ENCODE assay signal across 1 cellular context in genomic region chr3:194504146-194504545, GRCh38.
TF ChIP-seq lines count a peak whose summit lies in the region.

No MANE protein-coding gene starts in this region.

TF ChIP-seq in IMR-90, 13 proteins besides CTCF, POLR2A, EP300 and RAD21 (continued from another document):
- TF ChIP-seq ELK1 (IDR thresholded peaks at IDR 0.05; ENCODE audit: borderline replicate concordance, low read depth, low read length), result no peak
- no peak for TF ChIP-seq FOS (IDR thresholded peaks at IDR 0.05; ENCODE audit: low read depth, low read length)
- TF ChIP-seq MAFK (IDR thresholded peaks at IDR 0.05; ENCODE audit: low read depth, low read length), result no peak
- no peak for TF ChIP-seq MXI1 (IDR thresholded peaks at IDR 0.05; ENCODE audit: borderline replicate concordance, low read depth, low read length)
- TF ChIP-seq USF2 (IDR thresholded peaks at IDR 0.05; ENCODE audit: low read depth, low read length), result no peak
- no peak for TF ChIP-seq CEBPB (IDR thresholded peaks at IDR 0.05; ENCODE audit: low read depth, low read length)
- TF ChIP-seq SMC3 (IDR thresholded peaks at IDR 0.05; ENCODE audit: low read depth, low read length), result no peak
- TF ChIP-seq RFX5 (IDR thresholded peaks at IDR 0.05; ENCODE audit: low read depth, low read length), result no peak
- TF ChIP-seq CHD1 (IDR thresholded peaks at IDR 0.05; ENCODE audit: low read depth, low read length), result no peak
- TF ChIP-seq RCOR1 (IDR thresholded peaks at IDR 0.05; ENCODE audit: insufficient replicate concordance, low read length), result no peak
